ENCODE assay signal across 23 cellular contexts in genomic region chr17:55410722-55411462, GRCh38. TPM values are rescaled to one million over a fixed set of nuclear protein-coding genes. Genes with fewer than 3 reads are reported as not detected.
DNase-seq lines count a peak whose midpoint lies in the region; ATAC-seq, FAIRE-seq and TF ChIP-seq lines count a peak whose summit lies in the region.
"Had no signal": no experiment of that assay in that cellular context is flagged by ENCODE, and none has a peak within 500 bp of the region (broad histone marks: within the 10 kb centered on the region; RNA-seq: fewer than 3 reads in every experiment).

No MANE protein-coding gene starts in this region.

- H3K4me3 ChIP-seq in SK-N-SH (ENCODE audit: low read depth in 2 of 2, low read length in 1 of 2) (no peak overlapping the region), fibroblast of pulmonary artery (replicated peaks; ENCODE audit: low read depth, low read length) (no peak overlapping the region), HepG2 (replicated peaks in 1 of 3; ENCODE audit: insufficient read depth in 1 of 3, low read depth in 2 of 3, low read length in 3 of 3) (no peak overlapping the region), H7 (ENCODE audit: insufficient read depth, low read depth, low read length) (no peak overlapping the region), kidney (ENCODE audit: low read length in 2 of 2) (no peak overlapping the region)
- H3K4me3 ChIP-seq: K562, SJCRH30 had no signal

- H3K9me2 ChIP-seq in SK-N-SH, result no peaks in the 10 kb centered on the region

- intact Hi-C loops in HepG2 (cut with micrococcal nuclease; ENCODE audit: unreplicated experiment), result no loop called here
- intact Hi-C loops in kidney (cut with DNase I), result no loop called here

- POLR2A ChIA-PET in SK-N-SH (lab: Yijun Ruan, JAX), result interaction anchor here (1.3 kb wide), 1 partner anchor 10 kb away, joined by 7 read pairs; no protein-coding TSS in a partner anchor
- POLR2A ChIA-PET in HepG2 (lab: Yijun Ruan, JAX), result interaction anchor here (0.7 to 9.8 kb wide), 6 partner anchors 9 to 141 kb away, joined by 3 to 127 read pairs (median 9); partner anchors contain the start of gene MMD

- no TSS peak for BruUV-seq in HepG2 (replicated peaks; lab: Mats Ljungman, UMichigan)

- H3K4me1 ChIP-seq in SK-N-SH (ENCODE audit: control insufficient read depth in 1 of 2, insufficient read depth in 2 of 2, low read depth in 1 of 2, low read length in 1 of 2) (peaks cover 0 to 18% of the 10 kb centered on the region in 2 experiments; a peak in 2 of 4 replicates), HepG2 (ENCODE audit: insufficient read depth, low read length) (peaks cover 100% of the 10 kb centered on the region), kidney (ENCODE audit: control insufficient read depth in 1 of 2, insufficient read depth in 1 of 2, low read depth in 1 of 2, low read length in 2 of 2) (no peaks in the 10 kb centered on the region)
- H3K4me1 ChIP-seq: SJCRH30 had no signal

- H3K27me3 ChIP-seq in SK-N-SH (ENCODE audit: insufficient read depth) (no peaks in the 10 kb centered on the region), HepG2 (ENCODE audit: control insufficient read depth in 1 of 2, insufficient read depth in 2 of 2, low read length in 2 of 2) (no peaks in the 10 kb centered on the region), H7 (ENCODE audit: control insufficient read depth, insufficient read depth, low read length) (no peaks in the 10 kb centered on the region)
- H3K27me3 ChIP-seq: SJCRH30 had no signal

- H3K4me2 ChIP-seq in SK-N-SH (no peak overlapping the region), HepG2 (ENCODE audit: low read depth, low read length) (no peak overlapping the region)

- in situ Hi-C loops in HepG2 (cut with HindIII; ENCODE audit: extremely low pct_ligation_motif_present, low pct_unique_long_range_greater_than_20kb), result no loop called here

- TF ChIP-seq CTCF in SK-N-SH (IDR thresholded peaks at IDR 0.05), result no peak
- no peak for TF ChIP-seq CTCF in fibroblast of pulmonary artery (IDR thresholded peaks at IDR 0.05; ENCODE audit: low read length, missing control alignments)
- no peak for TF ChIP-seq CTCF in HepG2 (CRISPR knock-in tag; IDR thresholded peaks at IDR 0.05)
- no peak for TF ChIP-seq CTCF in kidney (IDR thresholded peaks at IDR 0.05; ENCODE audit: borderline replicate concordance, extremely low read depth, insufficient read depth)

- H3K27ac ChIP-seq in SK-N-SH (ENCODE audit: low read depth in 2 of 2, low read length in 1 of 2) (peak overlapping the region; percentile 0 to 96; a peak in 3 of 4 replicates), HepG2 (ENCODE audit: extremely low read length, insufficient read depth, low read length) (peak overlapping the region; percentile 87), kidney (ENCODE audit: low read depth in 2 of 2, low read length in 2 of 2) (no peak overlapping the region)
- H3K27ac ChIP-seq: SJCRH30 had no signal

- no peak; a peak in 1 of 4 replicates for TF ChIP-seq POLR2A in HepG2 (IDR thresholded peaks at IDR 0.05; ENCODE audit: insufficient read depth in 1 of 2, low read depth in 2 of 2, low read length in 2 of 2)

- no peaks in the 10 kb centered on the region for H4K20me1 ChIP-seq in SK-N-SH (ENCODE audit: insufficient read depth)
- H4K20me1 ChIP-seq in HepG2 (ENCODE audit: insufficient read depth, low read length), result no peaks in the 10 kb centered on the region

- TF ChIP-seq EP300 in SK-N-SH (IDR thresholded peaks at IDR 0.05; ENCODE audit: borderline replicate concordance in 1 of 2, low read depth in 1 of 2, low read length in 1 of 2) (no peak), HepG2 (IDR thresholded peaks at IDR 0.05; ENCODE audit: low read depth in 2 of 2, low read length in 2 of 2) (0 out of 4 replicates have a peak, but pooled peaks of 1 of the 2 experiments have one; percentile 31), HepG2 (CRISPR knock-in tag; IDR thresholded peaks at IDR 0.05; ENCODE audit: borderline replicate concordance) (no peak)

- H3K9ac ChIP-seq in SK-N-SH (no peak overlapping the region), HepG2 (ENCODE audit: insufficient read depth, low read depth, low read length) (no peak overlapping the region), kidney (ENCODE audit: low read length in 2 of 2) (no peak overlapping the region)

- peak; percentile 26 for DNase-seq in Ammon's horn (ENCODE audit: low spot score)
- peak; percentile 53 for DNase-seq in SK-N-SH
- DNase-seq in fibroblast of pulmonary artery (ENCODE audit: low read depth), result peak; percentile 14
- DNase-seq in HepG2 (ENCODE audit: low spot score), result peak; percentile 55
- no peak for DNase-seq in NAMALWA (ENCODE audit: low spot score)
- no peak for DNase-seq in H7
- DNase-seq in stimulated activated CD4-positive, alpha-beta T cell treated with anti-CD3 and anti-CD28 coated beads, Interleukin-2, amount 100 ng/mL, for 48 hours, result no peak
- no peak for DNase-seq in kidney
- DNase-seq: activated gamma-delta T cell; amygdala; DMS79; erythroblast; GOT3; head of caudate nucleus; naive B cell; NCI-H2081 treated with DMSO at 0.1 percent for 48 hours; NCI-H446; SJCRH30; stimulated activated naive B cell treated with anti-CD40 and anti-IgM and Interleukin-4, amounts not matched to agents 10 μg/mL and 1 μg/mL and 100 μg/mL, for 72 hours; T-helper 17 cell had no signal

- no peaks in the 10 kb centered on the region for H3F3A ChIP-seq in SK-N-SH (replicated peaks; ENCODE audit: insufficient read depth)

- no peaks in the 10 kb centered on the region for H3K9me3 ChIP-seq in SK-N-SH
- no peaks in the 10 kb centered on the region for H3K9me3 ChIP-seq in HepG2 (ENCODE audit: low read length)
- no peaks in the 10 kb centered on the region for H3K9me3 ChIP-seq in kidney (ENCODE audit: control insufficient read depth in 1 of 2, low read length in 2 of 2)
- H3K9me3 ChIP-seq: SJCRH30 had no signal

- WGBS in SK-N-SH (ENCODE audit: low lambda C conversion rate), result 31% methylated on average over 5 of the region's 5 CpGs
- 86% methylated on average over 5 of the region's 5 CpGs for WGBS in HepG2 (ENCODE audit: low lambda C conversion rate)

- no peak overlapping the region for H2AFZ ChIP-seq in SK-N-SH (ENCODE audit: low read depth)
- H2AFZ ChIP-seq in HepG2 (ENCODE audit: low read length), result no peak overlapping the region

- H3K79me2 ChIP-seq in SK-N-SH (ENCODE audit: insufficient read depth), result no peaks in the 10 kb centered on the region
- H3K79me2 ChIP-seq in HepG2 (ENCODE audit: insufficient read depth, low read length), result peaks cover 47% of the 10 kb centered on the region

- peaks cover 15 to 43% of the 10 kb centered on the region in 2 experiments for H3K36me3 ChIP-seq in SK-N-SH (replicated peaks in 1 of 2; ENCODE audit: control insufficient read depth in 1 of 2, insufficient read depth in 2 of 2, low read length in 1 of 2)
- peaks cover 26 to 64% of the 10 kb centered on the region in 2 experiments for H3K36me3 ChIP-seq in HepG2 (replicated peaks in 1 of 2; ENCODE audit: control insufficient read depth in 1 of 2, insufficient read depth in 2 of 2, low read length in 2 of 2)
- H3K36me3 ChIP-seq in H7 (replicated peaks; ENCODE audit: control insufficient read depth, insufficient read depth, low read length), result peaks cover 33% of the 10 kb centered on the region
- peaks cover 4 to 21% of the 10 kb centered on the region in 2 donors for H3K36me3 ChIP-seq in kidney (ENCODE audit: control insufficient read depth in 1 of 2, insufficient read depth in 2 of 2, low read length in 2 of 2)

- TF ChIP-seq RAD21 in SK-N-SH (IDR thresholded peaks at IDR 0.05; ENCODE audit: low read length) (no peak; the same call in 1 of the 2 replicates), HepG2 (CRISPR knock-in tag; IDR thresholded peaks at IDR 0.05) (no peak)

- FAIRE-seq in HepG2 (lab: Jason Lieb, UNC) (no peak), kidney (lab: Jason Lieb, UNC) (no peak)
- FAIRE-seq: GM12892, GM19239, K562 had no signal

- no peak for ATAC-seq in HepG2
- ATAC-seq: K562; stimulated activated naive B cell treated with anti-CD40 and anti-IgM and Interleukin-4, amounts not matched to agents 10 μg/mL and 1 μg/mL and 100 μg/mL, for 72 hours; T-helper 17 cell had no signal

- CTCF ChIA-PET in SK-N-SH (lab: Yijun Ruan, JAX), result interaction anchor here (0.9 to 4.5 kb wide), 14 partner anchors 10 to 419 kb away, joined by 3 to 30 read pairs (median 4); partner anchors contain the start of gene MMD
- CTCF ChIA-PET in HepG2 (lab: Yijun Ruan, JAX; ENCODE audit: low intra/inter-chr PET ratio, low total read pairs), result no interaction called here

TF ChIP-seq in SK-N-SH, 30 proteins besides CTCF, POLR2A, EP300 and RAD21 (continues in another document):
- TF ChIP-seq CHD2 (IDR thresholded peaks at IDR 0.05; ENCODE audit: low read length, partially characterized antibody), result no peak

RNA-seq across cellular contexts. Expression of gene MMD, which starts 10.7 kb away (rescaled TPM):
- polyA plus RNA-seq in SK-N-SH (2012; rRNA removed) (10.9 and 11.7 TPM in 2 replicates), HepG2 (2011; rRNA removed) (183 and 225 TPM in 2 replicates), kidney (ENCODE audit: insufficient read depth, low read depth, low replicate concordance) (6.4 TPM)
- polyA plus RNA-seq in SK-N-SH (2012; cell fraction: cytosol; rRNA removed), result 17.6 and 17.7 TPM in 2 replicates
- polyA plus RNA-seq in SK-N-SH (2012; cell fraction: nucleus; rRNA removed), result 2.7 and 5.0 TPM in 2 replicates
- total RNA-seq in HepG2 (2016; rRNA removed; fragmentation: Illumina TruSeq; extraction: Trizol) (121 and 137 TPM in 2 replicates), kidney (9.9 TPM)
- total RNA-seq in HepG2 (2016; cell fraction: cytosol; rRNA removed; fragmentation: Illumina TruSeq; extraction: Trizol; ENCODE audit: low read depth), result 99.7 and 114 TPM in 2 replicates
- 116 and 133 TPM in 2 replicates for total RNA-seq in HepG2 (2016; cell fraction: insoluble cytoplasmic fraction; rRNA removed; fragmentation: Illumina TruSeq; extraction: Trizol)
- 235 and 252 TPM in 2 replicates for total RNA-seq in HepG2 (2016; cell fraction: membrane; rRNA removed; fragmentation: Illumina TruSeq; extraction: Trizol)
- total RNA-seq in HepG2 (2016; cell fraction: nucleus; rRNA removed; fragmentation: Illumina TruSeq; extraction: Trizol), result 88.1 and 105 TPM in 2 replicates
- 146 and 162 TPM in 2 replicates for polyA plus RNA-seq in HepG2 (2011; cell fraction: cytosol; rRNA removed)
- polyA plus RNA-seq in HepG2 (2011; cell fraction: nucleus; rRNA removed), result 117 and 147 TPM in 2 replicates
- 189 and 194 TPM in 2 replicates for polyA plus RNA-seq in HepG2 (2012)
- polyA plus RNA-seq in HepG2 (2016; cell fraction: cytosol; fragmentation: Illumina TruSeq; extraction: Trizol; ENCODE audit: low read depth), result 146 and 160 TPM in 2 replicates
- polyA plus RNA-seq in HepG2 (2016; cell fraction: insoluble cytoplasmic fraction; fragmentation: Illumina TruSeq; extraction: Trizol; ENCODE audit: low read depth), result 156 and 164 TPM in 2 replicates
- polyA plus RNA-seq in HepG2 (2016; cell fraction: membrane; fragmentation: Illumina TruSeq; extraction: Trizol; ENCODE audit: low read depth), result 231 and 245 TPM in 2 replicates
- 151 and 156 TPM in 2 replicates for polyA plus RNA-seq in HepG2 (2016; cell fraction: nucleus; fragmentation: Illumina TruSeq; extraction: Trizol; ENCODE audit: insufficient read depth, low read depth)
- 4.3 and 244 TPM in 2 replicates for polyA minus RNA-seq in HepG2 (2011; rRNA and poly(A)+ RNA removed; ENCODE audit: low replicate concordance)
- polyA minus RNA-seq in HepG2 (2011; cell fraction: cytosol; rRNA and poly(A)+ RNA removed), result 111 and 112 TPM in 2 replicates
- polyA minus RNA-seq in HepG2 (2011; cell fraction: nucleus; rRNA and poly(A)+ RNA removed), result 154 and 170 TPM in 2 replicates
- total RNA-seq in H7 (2014; rRNA removed; shearing (Covaris generic)), result 57.0 and 74.7 TPM in 2 replicates

Comparison
In these comparisons a context has a peak if more than half of its experiments do, and no peak if none do; other contexts are left out.
1. DNase-seq: peak in Ammon's horn (single experiment), SK-N-SH (single experiment), fibroblast of pulmonary artery (single experiment) and HepG2 (single experiment); none in NAMALWA (single experiment), H7 (single experiment), stimulated activated CD4-positive, alpha-beta T cell treated with anti-CD3 and anti-CD28 coated beads, Interleukin-2, amount 100 ng/mL, for 48 hours (0 of 2) and kidney (single experiment).
2. H3K27ac ChIP-seq: peak in SK-N-SH (2 of 2) and HepG2 (single experiment); none in kidney (0 of 2).